ENCODE assay signal across 28 cellular contexts in genomic region chr6:12693122-12693521, GRCh38. TPM values are rescaled to one million over a fixed set of nuclear protein-coding genes. Genes with fewer than 3 reads are reported as not detected.
DNase-seq lines count a peak whose midpoint lies in the region; TF ChIP-seq lines count a peak whose summit lies in the region.
"Had no signal": no experiment of that assay in that cellular context is flagged by ENCODE, and none has a peak within 500 bp of the region (broad histone marks: within the 10 kb centered on the region; RNA-seq: fewer than 3 reads in every experiment).

No MANE protein-coding gene starts in this region.

- H3F3A ChIP-seq in neural cell (ENCODE audit: insufficient read depth, low read length, poor library complexity, severe bottlenecking): no peaks in the 10 kb centered on the region

- TF ChIP-seq CTCF in neural cell (IDR thresholded peaks at IDR 0.05; ENCODE audit: poor library complexity, severe bottlenecking): no peak

- no peak overlapping the region for H3K4me2 ChIP-seq in neural cell (ENCODE audit: low read length)
- H3K4me2 ChIP-seq: A549; BLaER1; BLaER1 treated with 17β-estradiol and CSF1 and Interleukin-3, amounts not matched to agents 10 nM and 100 nM had no signal

- no peaks in the 10 kb centered on the region for H3K9me2 ChIP-seq in neural cell (ENCODE audit: insufficient read depth, low read length)

- H3K36me3 ChIP-seq in neural cell (ENCODE audit: insufficient read depth, low read length): no peaks in the 10 kb centered on the region
- H3K36me3 ChIP-seq: BE2C; BLaER1; BLaER1 treated with 17β-estradiol and CSF1 and Interleukin-3, amounts not matched to agents 10 nM and 100 nM had no signal

- no peak overlapping the region for H3K4me3 ChIP-seq in neural cell (ENCODE audit: low read length)
- H3K4me3 ChIP-seq: A549; BLaER1; BLaER1 treated with 17β-estradiol and CSF1 and Interleukin-3, amounts not matched to agents 10 nM and 100 nM had no signal

- H3K9me3 ChIP-seq in neural cell (ENCODE audit: low read length): no peaks in the 10 kb centered on the region
- H3K9me3 ChIP-seq: A549; BE2C; BLaER1; BLaER1 treated with 17β-estradiol and CSF1 and Interleukin-3, amounts not matched to agents 10 nM and 100 nM had no signal

- H3K79me2 ChIP-seq in neural cell (replicated peaks; ENCODE audit: insufficient read depth, low read length): no peaks in the 10 kb centered on the region

- no peak overlapping the region for H2AFZ ChIP-seq in neural cell (ENCODE audit: low read depth, low read length)

- peaks cover 34% of the 10 kb centered on the region for H3K27me3 ChIP-seq in neural cell (ENCODE audit: insufficient read depth, low read depth, low read length)
- H3K27me3 ChIP-seq: BE2C; BLaER1; BLaER1 treated with 17β-estradiol and CSF1 and Interleukin-3, amounts not matched to agents 10 nM and 100 nM had no signal

- no peak for DNase-seq in DMS 273 (lab: John Stamatoyannopoulos, UW; ENCODE audit: unreplicated experiment)
- DNase-seq: 8988T; ACHN; AML-193; BE2C; C1 segment of cervical spinal cord; Caco-2; Calu3; CD4-positive, alpha-beta memory T cell; CD4-positive, alpha-beta T cell; CD4-positive, CD25-positive, alpha-beta regulatory T cell; CD8-positive, alpha-beta memory T cell; CD8-positive, alpha-beta T cell; COR-L47; DMS 273 treated with DMSO at 0.1 percent for 48 hours; DMS153; DMS53; DMS79; DMS79 treated with DMSO at 0.1 percent for 48 hours; DND-41; EL had no signal

- TF ChIP-seq EP300 in neural cell (conservative IDR thresholded peaks at IDR 0.05; ENCODE audit: poor library complexity, severe bottlenecking): peak; percentile 99

- no peak overlapping the region for H3K9ac ChIP-seq in neural cell (ENCODE audit: low read length)
- H3K9ac ChIP-seq: BLaER1; BLaER1 treated with 17β-estradiol and CSF1 and Interleukin-3, amounts not matched to agents 10 nM and 100 nM had no signal

- H3K27ac ChIP-seq in neural cell (ENCODE audit: low read length): no peak overlapping the region
- H3K27ac ChIP-seq: 22Rv1; A549; BLaER1; BLaER1 treated with 17β-estradiol and CSF1 and Interleukin-3, amounts not matched to agents 10 nM and 100 nM; C4-2B had no signal

- TF ChIP-seq RAD21 in neural cell (conservative IDR thresholded peaks at IDR 0.05): no peak

- no peaks in the 10 kb centered on the region for H4K20me1 ChIP-seq in neural cell (ENCODE audit: insufficient read depth)
- H4K20me1 ChIP-seq: BLaER1; BLaER1 treated with 17β-estradiol and CSF1 and Interleukin-3, amounts not matched to agents 10 nM and 100 nM had no signal

TF ChIP-seq in neural cell, 6 proteins besides CTCF, POLR2A, EP300 and RAD21:
- TF ChIP-seq TAF1 (IDR thresholded peaks at IDR 0.05; ENCODE audit: low read depth): no peak
- TF ChIP-seq, protein P1, sequence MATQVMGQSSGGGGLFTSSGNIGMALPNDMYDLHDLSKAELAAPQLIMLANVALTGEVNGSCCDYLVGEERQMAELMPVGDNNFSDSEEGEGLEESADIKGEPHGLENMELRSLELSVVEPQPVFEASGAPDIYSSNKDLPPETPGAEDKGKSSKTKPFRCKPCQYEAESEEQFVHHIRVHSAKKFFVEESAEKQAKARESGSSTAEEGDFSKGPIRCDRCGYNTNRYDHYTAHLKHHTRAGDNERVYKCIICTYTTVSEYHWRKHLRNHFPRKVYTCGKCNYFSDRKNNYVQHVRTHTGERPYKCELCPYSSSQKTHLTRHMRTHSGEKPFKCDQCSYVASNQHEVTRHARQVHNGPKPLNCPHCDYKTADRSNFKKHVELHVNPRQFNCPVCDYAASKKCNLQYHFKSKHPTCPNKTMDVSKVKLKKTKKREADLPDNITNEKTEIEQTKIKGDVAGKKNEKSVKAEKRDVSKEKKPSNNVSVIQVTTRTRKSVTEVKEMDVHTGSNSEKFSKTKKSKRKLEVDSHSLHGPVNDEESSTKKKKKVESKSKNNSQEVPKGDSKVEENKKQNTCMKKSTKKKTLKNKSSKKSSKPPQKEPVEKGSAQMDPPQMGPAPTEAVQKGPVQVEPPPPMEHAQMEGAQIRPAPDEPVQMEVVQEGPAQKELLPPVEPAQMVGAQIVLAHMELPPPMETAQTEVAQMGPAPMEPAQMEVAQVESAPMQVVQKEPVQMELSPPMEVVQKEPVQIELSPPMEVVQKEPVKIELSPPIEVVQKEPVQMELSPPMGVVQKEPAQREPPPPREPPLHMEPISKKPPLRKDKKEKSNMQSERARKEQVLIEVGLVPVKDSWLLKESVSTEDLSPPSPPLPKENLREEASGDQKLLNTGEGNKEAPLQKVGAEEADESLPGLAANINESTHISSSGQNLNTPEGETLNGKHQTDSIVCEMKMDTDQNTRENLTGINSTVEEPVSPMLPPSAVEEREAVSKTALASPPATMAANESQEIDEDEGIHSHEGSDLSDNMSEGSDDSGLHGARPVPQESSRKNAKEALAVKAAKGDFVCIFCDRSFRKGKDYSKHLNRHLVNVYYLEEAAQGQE (IDR thresholded peaks at IDR 0.05; ENCODE audit: borderline replicate concordance): peak; percentile 78
- TF ChIP-seq MXI1 (conservative IDR thresholded peaks at IDR 0.05; ENCODE audit: poor library complexity, severe bottlenecking): no peak
- TF ChIP-seq SMC3 (conservative IDR thresholded peaks at IDR 0.05; ENCODE audit: poor library complexity): no peak
- peak; percentile 98 for TF ChIP-seq POLR2AphosphoS5 (IDR thresholded peaks at IDR 0.05)
- no peak for TF ChIP-seq EZH2 (IDR thresholded peaks at IDR 0.05; ENCODE audit: borderline replicate concordance, insufficient read depth, low read length, poor library complexity, severe bottlenecking)

RNA-seq across cellular contexts. Expression of gene PHACTR1, which starts 23.4 kb away (rescaled TPM):
- 4.8 and 7.8 TPM in 2 replicates for polyA plus RNA-seq in neural cell
- polyA minus RNA-seq in neural cell: 19.7 and 24.8 TPM in 2 replicates
- polyA plus RNA-seq: A549, AG04450 had no signal
